In the genomic region with DNA sequence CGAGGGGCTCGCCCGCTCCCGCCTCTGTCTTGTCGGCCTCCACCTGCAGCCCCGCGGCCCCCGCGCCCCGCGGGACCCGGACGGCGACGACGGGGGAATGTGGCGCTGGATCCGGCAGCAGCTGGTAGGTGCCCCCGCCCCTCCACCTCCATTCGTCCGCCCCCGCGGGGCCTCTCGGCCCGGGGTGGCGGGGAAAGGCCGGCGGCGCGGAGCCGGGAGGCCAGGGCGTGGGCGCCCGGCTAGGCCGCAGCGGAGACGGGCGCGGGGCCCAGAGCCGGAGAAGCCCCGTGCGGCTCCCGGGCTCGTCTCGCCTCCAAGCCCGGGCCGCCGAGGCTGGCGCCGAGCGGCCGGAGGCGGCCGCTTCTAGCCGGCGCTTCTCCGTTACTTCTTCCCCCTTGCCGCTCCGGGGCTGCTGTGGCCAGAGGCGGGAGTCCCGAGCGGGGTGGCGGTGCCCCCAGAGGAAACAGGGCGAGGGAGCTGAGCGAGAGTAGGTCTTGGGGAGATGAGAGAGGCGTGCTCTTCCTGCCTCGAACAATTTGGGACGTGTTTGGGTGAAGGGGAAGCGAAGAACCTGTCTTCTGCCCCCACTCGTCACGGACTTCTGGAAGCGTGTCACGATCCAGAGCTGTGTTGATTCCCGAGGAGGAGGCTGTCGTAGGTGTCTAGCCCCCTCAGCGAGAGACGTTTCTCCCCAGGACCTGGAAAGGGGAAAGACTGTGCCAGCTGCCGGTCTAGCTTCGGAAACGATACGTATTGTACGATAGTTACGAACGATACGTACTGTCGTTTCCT, we compare ENCODE assay signal across 8 cellular contexts. TPM values are rescaled to one million over a fixed set of nuclear protein-coding genes. Genes with fewer than 3 reads are reported as not detected.
A peak's percentile ranks its signal among the peaks of the same experiment; 100 is the strongest.
DNase-seq lines count a peak whose midpoint lies in the region; ATAC-seq and TF ChIP-seq lines count a peak whose summit lies in the region.

No MANE protein-coding gene starts in this region.

- H3K36me3 Mint-ChIP-seq in brain, result no peaks in the 10 kb centered on the region

- no peaks in the 10 kb centered on the region for H3K9me3 ChIP-seq in spleen

- TF ChIP-seq POLR2A in spleen (IDR thresholded peaks at IDR 0.05), result no peak

- H3K4me1 Mint-ChIP-seq in brain, result peaks cover 37% of the 10 kb centered on the region

- peaks cover 0 to 3% (median 0%) of the 10 kb centered on the region in 5 experiments for H3K9me3 Mint-ChIP-seq in brain

- DNase-seq in GF-D8 (lab: John Stamatoyannopoulos, UW) (peak; percentile 15), KBM-7 (peak; percentile 57), T-helper 22 cell (ENCODE audit: low read depth) (peak; percentile 8), iPS-NIHi11 (ENCODE audit: low spot score) (peak; percentile 73), spleen (peak; percentile 90), DMS153 (lab: John Stamatoyannopoulos, UW) (no peak)

- H3K36me3 ChIP-seq in spleen, result no peaks in the 10 kb centered on the region

- ATAC-seq in GM21723 (IDR thresholded peaks at IDR 0.05; ENCODE audit: unreplicated experiment), result peak; percentile 34

- no peaks in the 10 kb centered on the region for H3K27me3 ChIP-seq in spleen (replicated peaks in 1 of 7)

- peak overlapping the region; percentile 81 to 97 (median 91) for H3K27ac Mint-ChIP-seq in brain

- in situ Hi-C loops in KBM-7 (cut with MboI; ENCODE audit: low pct_unique_long_range_greater_than_20kb, low sequenced_read_pairs), result no loop called here

- H3K27me3 Mint-ChIP-seq in brain, result peaks cover 15% of the 10 kb centered on the region

- intact Hi-C loops in spleen (cut with DNase I; ENCODE audit: low total_unique reads), result no loop called here

- WGBS in spleen, 5 donors, result 0 to 1% (median 0%) methylated on average over 32 to 86 of the region's 86 CpGs

- H3K4me1 ChIP-seq in spleen, result peaks cover 9 to 72% (median 49%) of the 10 kb centered on the region in 6 donors

- H3K4me3 ChIP-seq in spleen, result peak overlapping the region; percentile 77 to 93 (median 84)

- peak overlapping the region; percentile 92 to 100 (median 98) for H3K27ac ChIP-seq in spleen

- H3K4me3 Mint-ChIP-seq in brain, result peak overlapping the region; percentile 89 to 97 (median 94)

- TF ChIP-seq CTCF in brain (conservative IDR thresholded peaks at IDR 0.05) (no peak), spleen (IDR thresholded peaks at IDR 0.05 in 8 of 11, conservative IDR thresholded peaks at IDR 0.05 in 3 of 11) (no peak)

RNA-seq across cellular contexts. Expression of a gene that starts 0.6 kb away (rescaled TPM):
- polyA plus RNA-seq in brain (ENCODE audit: insufficient read depth, low read depth, low replicate concordance) (6.3 TPM), spleen (1 to 10 TPM; 7.2 to 9.0 (median 9.0) TPM)
- total RNA-seq in spleen, result 100 to 1,000 TPM in 4 of 7 donors, 10 to 100 TPM in 3; 82.7 to 165 (median 101) TPM
